1 cellular context compared by ENCODE assay signal in genomic region chr1:31815752-31816484, GRCh38.
TF ChIP-seq lines count a peak whose summit lies in the region.

Gene SPOCD1 (minus strand): TSS chr1:31816022. CDS start chr1:31815333, 689 bp downstream.

TF ChIP-seq in K562, 482 proteins besides CTCF, POLR2A, EP300 and RAD21 (continued from another document and continues in another):
- TF ChIP-seq VEZF1 (CRISPR knock-in tag; IDR thresholded peaks at IDR 0.05) (peak; percentile 68), DEAF1 (CRISPR knock-in tag; IDR thresholded peaks at IDR 0.05) (peak; percentile 83), ZNF512 (tag; IDR thresholded peaks at IDR 0.05) (no peak), UBTF (IDR thresholded peaks at IDR 0.05; ENCODE audit: borderline replicate concordance in 1 of 2, low read depth in 2 of 2, low read length in 2 of 2) (no peak), SUPT5H (IDR thresholded peaks at IDR 0.05) (no peak), KHSRP (IDR thresholded peaks at IDR 0.05) (no peak), CREB1 (IDR thresholded peaks at IDR 0.05) (peak; percentile 67), CREB1 (CRISPR knock-in tag; IDR thresholded peaks at IDR 0.05) (peak; percentile 80), ETS2 (tag; IDR thresholded peaks at IDR 0.05; ENCODE audit: borderline replicate concordance, poor library complexity, severe bottlenecking) (no peak), FOXK1 (CRISPR knock-in tag; IDR thresholded peaks at IDR 0.05; ENCODE audit: borderline replicate concordance) (no peak), SRSF7 (optimal IDR thresholded peaks at IDR 0.05; ENCODE audit: low read depth, low read length) (no peak), MTA3 (IDR thresholded peaks at IDR 0.05; ENCODE audit: borderline replicate concordance) (peak; percentile 69; the same call in 1 of the 2 replicates), NR2C2 (CRISPR knock-in tag; IDR thresholded peaks at IDR 0.05) (no peak), NR2C2 (tag; IDR thresholded peaks at IDR 0.05) (peak; percentile 44; the same call in 1 of the 2 replicates), SAFB (IDR thresholded peaks at IDR 0.05; ENCODE audit: borderline replicate concordance, low read depth, low read length) (no peak), SNIP1 (IDR thresholded peaks at IDR 0.05; ENCODE audit: low read depth) (no peak), ZNF518B (CRISPR knock-in tag; IDR thresholded peaks at IDR 0.05) (no peak), CEBPG (CRISPR knock-in tag; IDR thresholded peaks at IDR 0.05) (no peak), CEBPG (tag; conservative IDR thresholded peaks at IDR 0.05 in 1 of 2, IDR thresholded peaks at IDR 0.05 in 1 of 2) (no peak), ZZZ3 (IDR thresholded peaks at IDR 0.05) (no peak), TEAD2 (tag; IDR thresholded peaks at IDR 0.05) (no peak), NFATC3 (IDR thresholded peaks at IDR 0.05) (no peak), KDM5B (IDR thresholded peaks at IDR 0.05; ENCODE audit: insufficient replicate concordance, low read depth, low read length) (no peak), ZNF717 (CRISPR knock-in tag; IDR thresholded peaks at IDR 0.05) (no peak), BHLHE40 (IDR thresholded peaks at IDR 0.05; ENCODE audit: low read length) (peak; percentile 96), CCAR2 (IDR thresholded peaks at IDR 0.05; ENCODE audit: low read depth, low read length) (no peak), SRF (CRISPR knock-in tag; IDR thresholded peaks at IDR 0.05) (0 out of 4 replicates have a peak, but pooled peaks have one; percentile 13 to 18), REST (CRISPR knock-in tag; IDR thresholded peaks at IDR 0.05; ENCODE audit: low read depth) (peak; percentile 79), CEBPZ (IDR thresholded peaks at IDR 0.05; ENCODE audit: borderline replicate concordance, low read depth, low read length) (no peak), ZNF57 (CRISPR knock-in tag; IDR thresholded peaks at IDR 0.05) (no peak), RNF219 (CRISPR knock-in tag; IDR thresholded peaks at IDR 0.05) (no peak), KAT7 (CRISPR knock-in tag; IDR thresholded peaks at IDR 0.05; ENCODE audit: borderline replicate concordance) (peak; percentile 89; the same call in 1 of the 2 replicates), ARNT (IDR thresholded peaks at IDR 0.05) (peak; percentile 69 to 90), ZNF644 (tag; IDR thresholded peaks at IDR 0.05; ENCODE audit: low read depth) (peak; percentile 33; the same call in 1 of the 2 replicates), NRF1 (conservative IDR thresholded peaks at IDR 0.05 in 1 of 2, IDR thresholded peaks at IDR 0.05 in 1 of 2) (peak; percentile 31 to 53; a peak in 3 of 4 replicates), TEAD4 (IDR thresholded peaks at IDR 0.05; ENCODE audit: low read length) (0 out of 2 replicates have a peak, but pooled peaks have one; percentile 44), TEAD4 (CRISPR knock-in tag; IDR thresholded peaks at IDR 0.05; ENCODE audit: borderline replicate concordance) (no peak), TSC22D4 (tag; IDR thresholded peaks at IDR 0.05) (no peak)
